Comparison of ENCODE assay signal across 8 cellular contexts in the genomic region with DNA sequence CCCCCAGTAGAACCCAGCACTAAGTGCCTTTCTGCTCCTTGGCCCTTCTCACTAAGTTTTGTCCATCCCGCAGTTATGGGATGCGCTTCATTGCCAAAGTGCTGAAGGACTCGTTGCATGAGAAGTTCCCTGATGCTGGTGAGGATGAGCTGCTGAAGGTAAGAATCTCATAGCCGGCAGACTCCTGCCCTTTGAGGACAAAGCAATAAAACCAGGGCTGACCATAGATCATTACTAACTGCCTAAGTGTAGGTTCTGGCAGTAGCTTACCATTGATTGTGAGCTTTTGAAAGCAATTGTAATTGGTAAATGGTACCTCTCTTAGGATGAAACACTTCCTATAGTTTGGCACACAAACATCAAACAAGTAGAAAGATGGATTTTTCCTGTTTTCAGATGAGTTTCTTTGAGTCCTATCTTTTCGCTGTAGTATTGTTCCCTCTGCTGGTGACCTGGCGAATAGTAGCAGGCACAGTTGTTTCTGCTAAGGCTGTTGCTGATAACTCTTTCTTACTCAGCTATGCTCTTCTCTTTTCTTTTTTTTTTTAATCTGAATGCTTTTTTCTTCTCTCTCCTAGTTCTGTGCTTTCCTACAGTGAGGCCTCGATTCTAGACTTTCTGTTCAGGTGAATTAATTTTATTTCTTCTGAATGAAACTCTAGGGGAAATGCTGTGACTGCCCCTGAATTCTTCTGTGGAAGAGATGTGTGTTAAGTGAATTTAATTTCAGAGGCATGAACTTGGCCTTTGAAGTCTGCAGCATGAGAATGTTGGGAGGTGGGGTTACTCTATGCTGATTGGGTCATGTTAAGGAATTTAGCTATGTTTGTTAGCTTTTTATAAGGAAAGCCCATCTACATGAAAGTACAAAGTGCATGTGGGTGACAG. TPM values are rescaled to one million over a fixed set of nuclear protein-coding genes. Genes with fewer than 3 reads are reported as not detected.
A peak's percentile ranks its signal among the peaks of the same experiment; 100 is the strongest.
DNase-seq lines count a peak whose midpoint lies in the region; ATAC-seq, FAIRE-seq and TF ChIP-seq lines count a peak whose summit lies in the region.

No MANE protein-coding gene starts in this region.

- no peak overlapping the region for H3K27ac ChIP-seq in keratinocyte (ENCODE audit: control insufficient read depth, insufficient read depth, low read length)

- no peak for ATAC-seq in GM21423 (IDR thresholded peaks at IDR 0.05; ENCODE audit: unreplicated experiment)

- peaks cover 2% of the 10 kb centered on the region for H3K79me2 ChIP-seq in keratinocyte (ENCODE audit: control insufficient read depth, insufficient read depth, low read length)

- no peak overlapping the region for H2AFZ ChIP-seq in keratinocyte (ENCODE audit: control insufficient read depth, low read length)

- dilution Hi-C loops in keratinocyte (cut with MboI; ENCODE audit: extremely low pct_ligation_motif_present, low sequenced_read_pairs): no loop called here

- peaks cover 33 to 69% of the 10 kb centered on the region in 2 experiments for H3K36me3 ChIP-seq in keratinocyte (ENCODE audit: control insufficient read depth in 2 of 2, extremely low read depth in 1 of 2, insufficient read depth in 2 of 2, low read length in 2 of 2)

- H3K9me1 ChIP-seq in keratinocyte (ENCODE audit: control insufficient read depth, extremely low read depth, insufficient read depth, low read length): peaks cover 2% of the 10 kb centered on the region

- no peak overlapping the region for H3K4me3 ChIP-seq in keratinocyte (ENCODE audit: control insufficient read depth in 2 of 3, extremely low read depth in 1 of 3, insufficient read depth in 2 of 3, low read depth in 1 of 3, low read length in 3 of 3)

- no peak overlapping the region for H3K9ac ChIP-seq in keratinocyte (ENCODE audit: control insufficient read depth, extremely low read depth, insufficient read depth, low read length)

- H3K9me3 ChIP-seq in keratinocyte (ENCODE audit: control insufficient read depth, low read depth, low read length): no peaks in the 10 kb centered on the region

- H3K27me3 ChIP-seq in keratinocyte (ENCODE audit: control insufficient read depth, extremely low read depth, insufficient read depth, low read length): no peaks in the 10 kb centered on the region

- TF ChIP-seq CTCF in LNCAP (IDR thresholded peaks at IDR 0.05): peak; percentile 87
- TF ChIP-seq CTCF in keratinocyte (optimal IDR thresholded peaks at IDR 0.05 in 1 of 3, IDR thresholded peaks at IDR 0.05 in 1 of 3, conservative IDR thresholded peaks at IDR 0.05 in 1 of 3; ENCODE audit: extremely low read depth in 1 of 3, insufficient read depth in 2 of 3, low read length in 3 of 3): peak in 2 of 3 experiments; percentile 53 to 57

- H4K20me1 ChIP-seq in keratinocyte (ENCODE audit: control insufficient read depth, extremely low read depth, insufficient read depth, low read length): peaks cover 5% of the 10 kb centered on the region

- peak; percentile 70 for DNase-seq in EH (ENCODE audit: low read depth)
- peak; percentile 11 for DNase-seq in T-helper 9 cell
- peak; percentile 19 for DNase-seq in central memory CD4-positive, alpha-beta T cell
- DNase-seq in keratinocyte (ENCODE audit: low read depth, low spot score): no peak
- peak; percentile 59 for DNase-seq in stimulated activated CD4-positive, alpha-beta T cell treated with anti-CD3 and anti-CD28 coated beads, Interleukin-4, amount 100 ng/mL, for 24 hours
- no peak for DNase-seq in NCI-H345 (lab: John Stamatoyannopoulos, UW)

- H3K4me2 ChIP-seq in keratinocyte (ENCODE audit: control insufficient read depth, extremely low read depth, insufficient read depth, low read depth, low read length): no peak overlapping the region

- H3K4me1 ChIP-seq in keratinocyte (ENCODE audit: control insufficient read depth, extremely low read depth, insufficient read depth, low read length): peaks cover 21% of the 10 kb centered on the region

- no peak for FAIRE-seq in keratinocyte (lab: Jason Lieb, UNC)

RNA-seq across cellular contexts. Expression of gene CRTC3, which starts 47.4 kb away (rescaled TPM):
- polyA plus RNA-seq in keratinocyte: 7.5 to 15.0 TPM (median 11.9 TPM) in 3 replicates
- 7.7 TPM for polyA plus RNA-seq in keratinocyte (2011; ENCODE audit: low read depth)
- 9.7 and 14.2 TPM in 2 replicates for polyA plus RNA-seq in keratinocyte (2011; cell fraction: cytosol; rRNA removed)
- 23.0 and 23.5 TPM in 2 replicates for polyA plus RNA-seq in keratinocyte (2011; cell fraction: nucleus; rRNA removed)
- polyA plus RNA-seq in keratinocyte (2012; ENCODE audit: low replicate concordance): 10.3 and 11.3 TPM in 2 replicates
- polyA minus RNA-seq in keratinocyte: 14.1 to 25.6 TPM (median 21.5 TPM) in 3 replicates
- polyA minus RNA-seq in keratinocyte (2011; cell fraction: cytosol; rRNA and poly(A)+ RNA removed): 10.7 TPM
- polyA minus RNA-seq in keratinocyte (2011; cell fraction: nucleus; rRNA and poly(A)+ RNA removed): 14.5 and 22.0 TPM in 2 replicates

Comparison
In these comparisons a context has a peak if more than half of its experiments do, and no peak if none do; other contexts are left out.
1. DNase-seq: peak in EH (single experiment), T-helper 9 cell (single experiment), central memory CD4-positive, alpha-beta T cell (single experiment) and stimulated activated CD4-positive, alpha-beta T cell treated with anti-CD3 and anti-CD28 coated beads, Interleukin-4, amount 100 ng/mL, for 24 hours (single experiment); none in keratinocyte (single experiment) and NCI-H345 (single experiment).